11 cellular contexts compared by ENCODE assay signal in genomic region chr12:62848418-62848817, GRCh38.
DNase-seq lines count a peak whose midpoint lies in the region; ATAC-seq and TF ChIP-seq lines count a peak whose summit lies in the region.
"Had no signal": no experiment of that assay in that cellular context is flagged by ENCODE, and none has a peak within 500 bp of the region (broad histone marks: within the 10 kb centered on the region; RNA-seq: fewer than 3 reads in every experiment).

No MANE protein-coding gene starts in this region.

- no peaks in the 10 kb centered on the region for H3K9me3 ChIP-seq in vagina

- no peaks in the 10 kb centered on the region for H3K4me1 Mint-ChIP-seq in activated naive CD8-positive, alpha-beta T cell treated with anti-CD3 and anti-CD28 coated beads, Interleukin-2, amount 50 U/mL, for 24 hours
- H3K4me1 Mint-ChIP-seq in activated naive CD8-positive, alpha-beta T cell treated with anti-CD3 and anti-CD28 coated beads for 36 hours = no peaks in the 10 kb centered on the region

- peaks cover 21% of the 10 kb centered on the region for H3K27me3 Mint-ChIP-seq in activated naive CD8-positive, alpha-beta T cell treated with anti-CD3 and anti-CD28 coated beads, Interleukin-2, amount 50 U/mL, for 24 hours
- H3K27me3 Mint-ChIP-seq in activated naive CD8-positive, alpha-beta T cell treated with anti-CD3 and anti-CD28 coated beads for 36 hours = peaks cover 9% of the 10 kb centered on the region
- H3K27me3 Mint-ChIP-seq: dendritic cell treated with granulocyte-macrophage colony-stimulating factor and Interleukin-4, amounts not matched to agents 40 ng/mL and 50 ng/mL, for 4 days had no signal

- no peak overlapping the region for H3K27ac ChIP-seq in vagina

- no peaks in the 10 kb centered on the region for H3K27me3 ChIP-seq in vagina

- no peak overlapping the region for H3K27ac Mint-ChIP-seq in activated naive CD8-positive, alpha-beta T cell treated with anti-CD3 and anti-CD28 coated beads, Interleukin-2, amount 50 U/mL, for 24 hours
- no peak overlapping the region for H3K27ac Mint-ChIP-seq in activated naive CD8-positive, alpha-beta T cell treated with anti-CD3 and anti-CD28 coated beads for 36 hours
- H3K27ac Mint-ChIP-seq: dendritic cell treated with granulocyte-macrophage colony-stimulating factor and Interleukin-4, amounts not matched to agents 40 ng/mL and 50 ng/mL, for 4 days had no signal

- no peaks in the 10 kb centered on the region for H3K4me1 ChIP-seq in vagina

- no peaks in the 10 kb centered on the region for H3K36me3 Mint-ChIP-seq in activated naive CD8-positive, alpha-beta T cell treated with anti-CD3 and anti-CD28 coated beads, Interleukin-2, amount 50 U/mL, for 24 hours (ENCODE audit: low read depth)
- no peaks in the 10 kb centered on the region for H3K36me3 Mint-ChIP-seq in activated naive CD8-positive, alpha-beta T cell treated with anti-CD3 and anti-CD28 coated beads for 36 hours

- ATAC-seq in activated naive CD8-positive, alpha-beta T cell treated with anti-CD3 and anti-CD28 coated beads, Interleukin-2, amount 50 U/mL, for 24 hours = peak; percentile 91
- ATAC-seq in HG03432 (IDR thresholded peaks at IDR 0.05; ENCODE audit: unreplicated experiment) (peak; percentile 50), GM21529 (IDR thresholded peaks at IDR 0.05; ENCODE audit: unreplicated experiment) (no peak)

- DNase-seq in activated naive CD8-positive, alpha-beta T cell treated with anti-CD3 and anti-CD28 coated beads, Interleukin-2, amount 50 U/mL, for 24 hours = no peak
- DNase-seq in activated naive CD8-positive, alpha-beta T cell treated with anti-CD3 and anti-CD28 coated beads for 36 hours = no peak
- peak; percentile 62 for DNase-seq in dermis blood vessel endothelial cell
- DNase-seq in stimulated activated CD8-positive, alpha-beta memory T cell treated with anti-CD3 and anti-CD28 coated beads, Interleukin-4, amount 100 ng/mL, for 48 hours = peak; percentile 29
- no peak for DNase-seq in stimulated activated naive CD4-positive, alpha-beta T cell treated with Interleukin-2 at 50 U/mL for 16 hours (lab: John Stamatoyannopoulos, UW)
- no peak for DNase-seq in vagina (ENCODE audit: extremely low spot score in 2 of 2)
- DNase-seq: COR-L47 had no signal

- H3K36me3 ChIP-seq in vagina = no peaks in the 10 kb centered on the region

- no peak for TF ChIP-seq POLR2A in vagina (IDR thresholded peaks at IDR 0.05)

- no peaks in the 10 kb centered on the region for H3K9me3 Mint-ChIP-seq in activated naive CD8-positive, alpha-beta T cell treated with anti-CD3 and anti-CD28 coated beads, Interleukin-2, amount 50 U/mL, for 24 hours
- H3K9me3 Mint-ChIP-seq in activated naive CD8-positive, alpha-beta T cell treated with anti-CD3 and anti-CD28 coated beads for 36 hours = no peaks in the 10 kb centered on the region
- H3K9me3 Mint-ChIP-seq: dendritic cell treated with granulocyte-macrophage colony-stimulating factor and Interleukin-4, amounts not matched to agents 40 ng/mL and 50 ng/mL, for 4 days had no signal

- H3K4me3 Mint-ChIP-seq in activated naive CD8-positive, alpha-beta T cell treated with anti-CD3 and anti-CD28 coated beads, Interleukin-2, amount 50 U/mL, for 24 hours = no peak overlapping the region
- H3K4me3 Mint-ChIP-seq in activated naive CD8-positive, alpha-beta T cell treated with anti-CD3 and anti-CD28 coated beads for 36 hours = no peak overlapping the region
- H3K4me3 Mint-ChIP-seq: dendritic cell treated with granulocyte-macrophage colony-stimulating factor and Interleukin-4, amounts not matched to agents 40 ng/mL and 50 ng/mL, for 4 days had no signal

- intact Hi-C loops in vagina (cut with DNase I) = no loop called here

- H3K4me3 ChIP-seq in vagina = no peak overlapping the region
- H3K4me3 ChIP-seq: lung had no signal

- TF ChIP-seq CTCF in vagina (IDR thresholded peaks at IDR 0.05) = no peak

Comparison
In these comparisons a context has a peak if more than half of its experiments do, and no peak if none do; other contexts are left out.
1. DNase-seq: peak in dermis blood vessel endothelial cell (single experiment) and stimulated activated CD8-positive, alpha-beta memory T cell treated with anti-CD3 and anti-CD28 coated beads, Interleukin-4, amount 100 ng/mL, for 48 hours (single experiment); none in activated naive CD8-positive, alpha-beta T cell treated with anti-CD3 and anti-CD28 coated beads, Interleukin-2, amount 50 U/mL, for 24 hours (single experiment), activated naive CD8-positive, alpha-beta T cell treated with anti-CD3 and anti-CD28 coated beads for 36 hours (single experiment), stimulated activated naive CD4-positive, alpha-beta T cell treated with Interleukin-2 at 50 U/mL for 16 hours (single experiment) and vagina (0 of 2).